Comparison of ENCODE assay signal across 1 cellular context in genomic region chr14:38202444-38203191, GRCh38.
TF ChIP-seq lines count a peak whose summit lies in the region.

No MANE protein-coding gene starts in this region.

TF ChIP-seq in H1, 55 proteins besides CTCF, POLR2A, EP300 and RAD21:
- TF ChIP-seq SP1 (IDR thresholded peaks at IDR 0.05; ENCODE audit: low read depth, low read length) (no peak), EGR1 (IDR thresholded peaks at IDR 0.05; ENCODE audit: borderline replicate concordance, low read depth, low read length) (peak; percentile 28; the same call in 1 of the 2 replicates), TBP (IDR thresholded peaks at IDR 0.05; ENCODE audit: low read depth, low read length) (no peak), TEAD4 (IDR thresholded peaks at IDR 0.05; ENCODE audit: low read depth, low read length) (peak; percentile 67), SP2 (IDR thresholded peaks at IDR 0.05; ENCODE audit: low read length) (no peak), SIN3A (conservative IDR thresholded peaks at IDR 0.05 in 1 of 2, IDR thresholded peaks at IDR 0.05 in 1 of 2; ENCODE audit: low read depth in 1 of 2, low read length in 2 of 2) (no peak), CHD2 (IDR thresholded peaks at IDR 0.05; ENCODE audit: low read length) (peak; percentile 48; the same call in 1 of the 2 replicates), HDAC2 (IDR thresholded peaks at IDR 0.05; ENCODE audit: borderline replicate concordance in 1 of 2, low read depth in 2 of 2, low read length in 2 of 2) (peak; percentile 31 to 70; a peak in 2 of 4 replicates), KDM4A (IDR thresholded peaks at IDR 0.05; ENCODE audit: low read depth, low read length, severe bottlenecking) (no peak), ATF3 (IDR thresholded peaks at IDR 0.05; ENCODE audit: insufficient read depth, low read depth, low read length) (no peak), USF2 (IDR thresholded peaks at IDR 0.05; ENCODE audit: low read length) (0 out of 2 replicates have a peak, but pooled peaks have one; percentile 16), CHD1 (IDR thresholded peaks at IDR 0.05; ENCODE audit: low read depth, low read length) (no peak), NRF1 (IDR thresholded peaks at IDR 0.05; ENCODE audit: low read depth, low read length) (peak; percentile 24; the same call in 1 of the 2 replicates), ATF2 (IDR thresholded peaks at IDR 0.05; ENCODE audit: low read length) (peak; percentile 43), YY1 (IDR thresholded peaks at IDR 0.05; ENCODE audit: low read depth, low read length) (peak; percentile 45; the same call in 1 of the 2 replicates), TAF7 (optimal IDR thresholded peaks at IDR 0.05; ENCODE audit: borderline replicate concordance, low read depth, low read length) (peak; percentile 60), CTBP2 (IDR thresholded peaks at IDR 0.05; ENCODE audit: borderline replicate concordance, insufficient read depth, insufficient read length, low read length) (no peak), CBX8 (IDR thresholded peaks at IDR 0.05; ENCODE audit: borderline replicate concordance, low read depth, low read length) (no peak), CREB1 (IDR thresholded peaks at IDR 0.05) (peak; percentile 11; the same call in 1 of the 2 replicates), NANOG (IDR thresholded peaks at IDR 0.05; ENCODE audit: insufficient read depth, low read depth, low read length, poor library complexity, severe bottlenecking) (no peak), BCL11A (IDR thresholded peaks at IDR 0.05; ENCODE audit: low read depth in 2 of 2, low read length in 2 of 2) (no peak), POLR2AphosphoS5 (IDR thresholded peaks at IDR 0.05; ENCODE audit: low read depth, low read length) (peak; percentile 100), KDM1A (IDR thresholded peaks at IDR 0.05; ENCODE audit: borderline replicate concordance, low read length) (no peak), SIRT6 (IDR thresholded peaks at IDR 0.05; ENCODE audit: low read length) (peak; percentile 90), MAX (IDR thresholded peaks at IDR 0.05) (peak; percentile 28; the same call in 1 of the 2 replicates), KDM5A (IDR thresholded peaks at IDR 0.05; ENCODE audit: low read length) (no peak), SUZ12 (IDR thresholded peaks at IDR 0.05; ENCODE audit: low read length) (no peak)
TF ChIP-seq in H1: peak in this region for 13.
